In the genomic region with DNA sequence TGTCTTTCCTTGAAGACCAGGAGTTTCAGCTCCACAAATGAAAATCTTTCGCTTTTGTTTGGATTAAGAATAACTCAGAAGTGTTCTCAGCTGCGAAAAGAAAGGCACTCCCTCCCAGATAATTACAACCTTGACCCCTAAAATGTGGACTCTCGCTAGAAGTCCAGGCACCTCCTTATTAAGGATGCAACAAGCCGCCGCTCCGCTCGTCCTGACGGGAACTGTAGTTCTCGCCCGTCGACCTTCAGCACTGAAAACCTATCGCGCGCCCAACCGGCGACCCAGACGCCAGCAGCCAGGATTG, we compare ENCODE assay signal across 8 cellular contexts. TPM values are rescaled to one million over a fixed set of nuclear protein-coding genes. Genes with fewer than 3 reads are reported as not detected.
DNase-seq lines count a peak whose midpoint lies in the region; ATAC-seq and TF ChIP-seq lines count a peak whose summit lies in the region.

No MANE protein-coding gene starts in this region.

- H2AFZ ChIP-seq in Loucy (ENCODE audit: low read length): no peak overlapping the region

- peak overlapping the region; percentile 97 for H3K9ac ChIP-seq in Loucy (ENCODE audit: low read depth, low read length, poor library complexity, severe bottlenecking)

- H3K4me2 ChIP-seq in Loucy (ENCODE audit: low read depth, low read length, poor library complexity, severe bottlenecking): peak overlapping the region; percentile 99

- intact Hi-C loops in dendritic cell treated with granulocyte-macrophage colony-stimulating factor and Interleukin-4, amounts not matched to agents 40 ng/mL and 50 ng/mL, for 4 days (cut with micrococcal nuclease): loop anchor here (5.0 kb wide), 1 partner anchor 248 kb away; a partner anchor contains a TSS
- intact Hi-C loops in mucosa of descending colon (cut with DNase I, micrococcal nuclease): no loop called here

- H3K79me2 ChIP-seq in Loucy (ENCODE audit: insufficient read depth, low read length): peaks cover 61% of the 10 kb centered on the region

- H3K4me1 ChIP-seq in Loucy (ENCODE audit: insufficient read depth, low read length, poor library complexity, severe bottlenecking) (peaks cover 46% of the 10 kb centered on the region), mucosa of descending colon (ENCODE audit: low read depth) (peaks cover 12% of the 10 kb centered on the region)

- no peaks in the 10 kb centered on the region for H3K9me3 Mint-ChIP-seq in dendritic cell treated with granulocyte-macrophage colony-stimulating factor and Interleukin-4, amounts not matched to agents 40 ng/mL and 50 ng/mL, for 4 days

- H3K36me3 ChIP-seq in Loucy (ENCODE audit: insufficient read depth, low read length): peaks cover 6% of the 10 kb centered on the region; the same call in 1 of the 2 replicates
- H3K36me3 ChIP-seq in mucosa of descending colon (ENCODE audit: low read depth): no peaks in the 10 kb centered on the region

- H3K4me3 Mint-ChIP-seq in dendritic cell treated with granulocyte-macrophage colony-stimulating factor and Interleukin-4, amounts not matched to agents 40 ng/mL and 50 ng/mL, for 4 days: peak overlapping the region; percentile 98

- DNase-seq in CMK (ENCODE audit: low read depth): peak; percentile 78
- DNase-seq in mucosa of descending colon: peak; percentile 96 to 98 (median 96)
- no peak for DNase-seq in NOMO-1 treated with dmso at 0.1 percent for 144 hours (lab: John Stamatoyannopoulos, UW; ENCODE audit: unreplicated experiment)
- DNase-seq in SKM-1 (lab: John Stamatoyannopoulos, UW; ENCODE audit: unreplicated experiment): no peak

- peaks cover 53% of the 10 kb centered on the region for H3K36me3 Mint-ChIP-seq in dendritic cell treated with granulocyte-macrophage colony-stimulating factor and Interleukin-4, amounts not matched to agents 40 ng/mL and 50 ng/mL, for 4 days (ENCODE audit: low read depth)

- TF ChIP-seq CTCF in Loucy (conservative IDR thresholded peaks at IDR 0.05; ENCODE audit: low read length): no peak
- no peak for TF ChIP-seq CTCF in mucosa of descending colon (IDR thresholded peaks at IDR 0.05)

- H3K9me3 ChIP-seq in Loucy (ENCODE audit: insufficient read depth, low read depth, low read length) (no peaks in the 10 kb centered on the region), mucosa of descending colon (no peaks in the 10 kb centered on the region)

- H3F3A ChIP-seq in Loucy (ENCODE audit: low read depth): peaks cover 3% of the 10 kb centered on the region; the same call in 1 of the 2 replicates

- no peaks in the 10 kb centered on the region for H3K27me3 Mint-ChIP-seq in dendritic cell treated with granulocyte-macrophage colony-stimulating factor and Interleukin-4, amounts not matched to agents 40 ng/mL and 50 ng/mL, for 4 days

- ATAC-seq in mucosa of descending colon (no peak), GM18868 (IDR thresholded peaks at IDR 0.05; ENCODE audit: unreplicated experiment) (no peak), HG02870 (IDR thresholded peaks at IDR 0.05; ENCODE audit: unreplicated experiment) (no peak)

- H3K9me2 ChIP-seq in Loucy (replicated peaks; ENCODE audit: low read depth, low read length): no peaks in the 10 kb centered on the region

- no peaks in the 10 kb centered on the region for H3K27me3 ChIP-seq in Loucy (ENCODE audit: insufficient read depth, low read length, poor library complexity, severe bottlenecking)

- H3K4me1 Mint-ChIP-seq in dendritic cell treated with granulocyte-macrophage colony-stimulating factor and Interleukin-4, amounts not matched to agents 40 ng/mL and 50 ng/mL, for 4 days (ENCODE audit: low read depth): peaks cover 49% of the 10 kb centered on the region

- H4K20me1 ChIP-seq in Loucy (ENCODE audit: insufficient read depth, low read length, poor library complexity, severe bottlenecking): peaks cover 46% of the 10 kb centered on the region

- H3K27ac Mint-ChIP-seq in dendritic cell treated with granulocyte-macrophage colony-stimulating factor and Interleukin-4, amounts not matched to agents 40 ng/mL and 50 ng/mL, for 4 days: peak overlapping the region; percentile 100

- H3K4me3 ChIP-seq in Loucy (ENCODE audit: low read length, poor library complexity, severe bottlenecking) (peak overlapping the region; percentile 88), mucosa of descending colon (peak overlapping the region; percentile 54)

RNA-seq across cellular contexts. Expression of a gene that starts 0.6 kb away (rescaled TPM):
- 100 to 1,000 TPM; 106 to 121 (median 107) TPM for total RNA-seq in mucosa of descending colon

RNA-seq across cellular contexts. Expression of a gene that starts 4.6 kb away (rescaled TPM):
- total RNA-seq in mucosa of descending colon: 10 to 100 TPM; 61.6 to 86.7 (median 75.3) TPM

Comparison
In these comparisons a context has a peak if more than half of its experiments do, and no peak if none do; other contexts are left out.
1. DNase-seq: peak in CMK (single experiment) and mucosa of descending colon (3 of 3); none in NOMO-1 treated with dmso at 0.1 percent for 144 hours (single experiment) and SKM-1 (single experiment).